ENCODE assay signal across 18 cellular contexts in genomic region chr12:19121449-19122018, GRCh38.
"Had no signal": no experiment of that assay in that cellular context is flagged by ENCODE, and none has a peak within 500 bp of the region (broad histone marks: within the 10 kb centered on the region; RNA-seq: fewer than 3 reads in every experiment).

No MANE protein-coding gene starts in this region.

- H3K36me3 ChIP-seq: colonic mucosa, esophagus squamous epithelium, spleen, stomach, WERI-Rb-1 had no signal

- H3K9me3 ChIP-seq: colonic mucosa, esophagus squamous epithelium, testis had no signal

- FAIRE-seq: endometrium, urothelium cell line had no signal

- H3K4me1 ChIP-seq: colonic mucosa, esophagus squamous epithelium, psoas muscle, spleen, testis had no signal

- H3K27me3 ChIP-seq: colonic mucosa, esophagus squamous epithelium, spleen, stomach, testis had no signal

- DNase-seq: activated CD4-positive, alpha-beta memory T cell treated with anti-CD3 and anti-CD28 coated beads for 36 hours; activated effector memory CD4-positive, alpha-beta T cell treated with Interleukin-2 at 50 U/mL for 16 hours; activated naive CD4-positive, alpha-beta T cell treated with anti-CD3 and anti-CD28 coated beads, Interleukin-2, amount 50 U/mL, for 16 hours; activated T-cell treated with anti-CD3 and anti-CD28 coated beads, Interleukin-2, amount 50 U/mL, for 4 hours; colonic mucosa; esophagus squamous epithelium; foreskin melanocyte; head of caudate nucleus; immature natural killer cell; psoas muscle; spleen; stomach; T-helper 17 cell; testis; WERI-Rb-1 had no signal

- ATAC-seq: activated T-cell treated with anti-CD3 and anti-CD28 coated beads, Interleukin-2, amount 50 U/mL, for 4 hours; psoas muscle; sciatic nerve; T-helper 17 cell had no signal

- H3K4me3 ChIP-seq: colonic mucosa, esophagus squamous epithelium, psoas muscle, spleen, stomach, testis had no signal

- H3K27ac ChIP-seq: colonic mucosa, psoas muscle, spleen, stomach, testis, WERI-Rb-1 had no signal
